Comparison of ENCODE assay signal across 9 cellular contexts in genomic region chrX:154436290-154436596, GRCh38. TPM values are rescaled to one million over a fixed set of nuclear protein-coding genes. Genes with fewer than 3 reads are reported as not detected.
DNase-seq lines count a peak whose midpoint lies in the region; ATAC-seq lines count a peak whose summit lies in the region.
"Had no signal": no experiment of that assay in that cellular context is flagged by ENCODE, and none has a peak within 500 bp of the region (broad histone marks: within the 10 kb centered on the region; RNA-seq: fewer than 3 reads in every experiment).

No MANE protein-coding gene starts in this region.

- H3K4me1 Mint-ChIP-seq in activated CD4-positive, alpha-beta T cell treated with anti-CD3 and anti-CD28 coated beads, Interleukin-2, amount 10 ng/mL, durations not matched to agents 7 days and 5 days = peaks cover 20% of the 10 kb centered on the region
- H3K4me1 Mint-ChIP-seq in activated CD8-positive, alpha-beta T cell treated with anti-CD3 and anti-CD28 coated beads, Interleukin-2, amount 10 ng/mL, durations not matched to agents 7 days and 5 days (ENCODE audit: low read depth) = peaks cover 15% of the 10 kb centered on the region

- intact Hi-C loops in sciatic nerve (cut with DNase I) = no loop called here

- H3K9me3 Mint-ChIP-seq in activated CD4-positive, alpha-beta T cell treated with anti-CD3 and anti-CD28 coated beads, Interleukin-2, amount 10 ng/mL, durations not matched to agents 7 days and 5 days = no peaks in the 10 kb centered on the region
- no peaks in the 10 kb centered on the region for H3K9me3 Mint-ChIP-seq in activated CD8-positive, alpha-beta T cell treated with anti-CD3 and anti-CD28 coated beads, Interleukin-2, amount 10 ng/mL, durations not matched to agents 7 days and 5 days (ENCODE audit: insufficient read depth)

- DNase-seq in activated CD4-positive, alpha-beta T cell treated with anti-CD3 and anti-CD28 coated beads, Interleukin-2, amount 10 ng/mL, durations not matched to agents 7 days and 5 days = no peak
- no peak for DNase-seq in activated CD4-positive, alpha-beta T cell treated with anti-CD3 and anti-CD28 coated beads for 1 hour
- DNase-seq in activated CD8-positive, alpha-beta T cell treated with anti-CD3 and anti-CD28 coated beads, Interleukin-2, amount 10 ng/mL, durations not matched to agents 7 days and 5 days = no peak
- DNase-seq in substantia nigra (lab: John Stamatoyannopoulos, UW) = no peak
- no peak for DNase-seq in DMS 273 treated with DMSO at 0.1 percent for 48 hours (lab: John Stamatoyannopoulos, UW)
- no peak for DNase-seq in sciatic nerve (ENCODE audit: low spot score)

- peaks cover 18% of the 10 kb centered on the region for H3K36me3 Mint-ChIP-seq in activated CD4-positive, alpha-beta T cell treated with anti-CD3 and anti-CD28 coated beads, Interleukin-2, amount 10 ng/mL, durations not matched to agents 7 days and 5 days (ENCODE audit: low read depth)
- H3K36me3 Mint-ChIP-seq in activated CD8-positive, alpha-beta T cell treated with anti-CD3 and anti-CD28 coated beads, Interleukin-2, amount 10 ng/mL, durations not matched to agents 7 days and 5 days (ENCODE audit: low read depth) = peaks cover 34% of the 10 kb centered on the region

- POLR2A ChIA-PET in activated CD4-positive, alpha-beta T cell treated with anti-CD3 and anti-CD28 coated beads, Interleukin-2, amount 10 ng/mL, durations not matched to agents 7 days and 5 days (lab: Charles Lee) = no interaction called here
- POLR2A ChIA-PET in activated CD8-positive, alpha-beta T cell treated with anti-CD3 and anti-CD28 coated beads, Interleukin-2, amount 10 ng/mL, durations not matched to agents 7 days and 5 days (lab: Charles Lee) = no interaction called here

- H3K4me3 ChIP-seq in iPS-11a (ENCODE audit: low read depth, low read length) = peak overlapping the region; percentile 35

- peak overlapping the region; percentile 87 for H3K27ac Mint-ChIP-seq in activated CD4-positive, alpha-beta T cell treated with anti-CD3 and anti-CD28 coated beads, Interleukin-2, amount 10 ng/mL, durations not matched to agents 7 days and 5 days
- H3K27ac Mint-ChIP-seq in activated CD8-positive, alpha-beta T cell treated with anti-CD3 and anti-CD28 coated beads, Interleukin-2, amount 10 ng/mL, durations not matched to agents 7 days and 5 days = peak overlapping the region; percentile 88

- no peak for ATAC-seq in activated CD8-positive, alpha-beta T cell treated with anti-CD3 and anti-CD28 coated beads, Interleukin-2, amount 10 ng/mL, durations not matched to agents 7 days and 5 days
- ATAC-seq in GM19452 (IDR thresholded peaks at IDR 0.05; ENCODE audit: unreplicated experiment) (no peak), sciatic nerve (no peak)

- H3K4me3 Mint-ChIP-seq in activated CD4-positive, alpha-beta T cell treated with anti-CD3 and anti-CD28 coated beads, Interleukin-2, amount 10 ng/mL, durations not matched to agents 7 days and 5 days = peak overlapping the region; percentile 75
- peak overlapping the region; percentile 74 for H3K4me3 Mint-ChIP-seq in activated CD8-positive, alpha-beta T cell treated with anti-CD3 and anti-CD28 coated beads, Interleukin-2, amount 10 ng/mL, durations not matched to agents 7 days and 5 days

- CTCF ChIA-PET in activated CD4-positive, alpha-beta T cell treated with anti-CD3 and anti-CD28 coated beads, Interleukin-2, amount 10 ng/mL, durations not matched to agents 7 days and 5 days (lab: Charles Lee) = no interaction called here
- CTCF ChIA-PET in activated CD8-positive, alpha-beta T cell treated with anti-CD3 and anti-CD28 coated beads, Interleukin-2, amount 10 ng/mL, durations not matched to agents 7 days and 5 days (lab: Charles Lee) = no interaction called here

- peak overlapping the region; percentile 70 for H3K27ac ChIP-seq in substantia nigra (ENCODE audit: low read depth, low read length, poor library complexity, severe bottlenecking)
- H3K27ac ChIP-seq: parathyroid adenoma had no signal

- H3K27me3 Mint-ChIP-seq in activated CD4-positive, alpha-beta T cell treated with anti-CD3 and anti-CD28 coated beads, Interleukin-2, amount 10 ng/mL, durations not matched to agents 7 days and 5 days = no peaks in the 10 kb centered on the region
- no peaks in the 10 kb centered on the region for H3K27me3 Mint-ChIP-seq in activated CD8-positive, alpha-beta T cell treated with anti-CD3 and anti-CD28 coated beads, Interleukin-2, amount 10 ng/mL, durations not matched to agents 7 days and 5 days (ENCODE audit: low read depth)

RNA-seq across cellular contexts. Expression of gene GDI1, which starts 0.7 kb away (rescaled TPM):
- 100 to 1,000 TPM; 118 to 123 TPM for total RNA-seq in activated CD4-positive, alpha-beta T cell treated with anti-CD3 and anti-CD28 coated beads, Interleukin-2, amount 10 ng/mL, durations not matched to agents 7 days and 5 days
- total RNA-seq in activated CD8-positive, alpha-beta T cell treated with anti-CD3 and anti-CD28 coated beads, Interleukin-2, amount 10 ng/mL, durations not matched to agents 7 days and 5 days = 10 to 100 TPM; 92.7 to 95.5 TPM
- total RNA-seq in sciatic nerve = 177 TPM

RNA-seq across cellular contexts. Expression of gene FAM50A, which starts 7.7 kb away (rescaled TPM):
- total RNA-seq in activated CD4-positive, alpha-beta T cell treated with anti-CD3 and anti-CD28 coated beads, Interleukin-2, amount 10 ng/mL, durations not matched to agents 7 days and 5 days = 10 to 100 TPM; 54.3 to 66.9 TPM
- 10 to 100 TPM; 62.7 to 63.5 TPM for total RNA-seq in activated CD8-positive, alpha-beta T cell treated with anti-CD3 and anti-CD28 coated beads, Interleukin-2, amount 10 ng/mL, durations not matched to agents 7 days and 5 days
- total RNA-seq in sciatic nerve = 51.1 TPM

RNA-seq across cellular contexts. Expression of gene ATP6AP1, which starts 7.8 kb away (rescaled TPM):
- 10 to 100 TPM; 46.1 to 46.9 TPM for total RNA-seq in activated CD4-positive, alpha-beta T cell treated with anti-CD3 and anti-CD28 coated beads, Interleukin-2, amount 10 ng/mL, durations not matched to agents 7 days and 5 days
- total RNA-seq in activated CD8-positive, alpha-beta T cell treated with anti-CD3 and anti-CD28 coated beads, Interleukin-2, amount 10 ng/mL, durations not matched to agents 7 days and 5 days = 10 to 100 TPM; 41.5 to 43.5 TPM
- total RNA-seq in sciatic nerve = 59.1 TPM

RNA-seq across cellular contexts. Expression of gene PLXNA3, which starts 21.8 kb away (rescaled TPM):
- 10 to 100 TPM; 26.2 to 28.3 TPM for total RNA-seq in activated CD4-positive, alpha-beta T cell treated with anti-CD3 and anti-CD28 coated beads, Interleukin-2, amount 10 ng/mL, durations not matched to agents 7 days and 5 days
- total RNA-seq in activated CD8-positive, alpha-beta T cell treated with anti-CD3 and anti-CD28 coated beads, Interleukin-2, amount 10 ng/mL, durations not matched to agents 7 days and 5 days = 10 to 100 TPM; 48.9 to 53.6 TPM
- total RNA-seq in sciatic nerve = 73.0 TPM

RNA-seq across cellular contexts. Expression of gene TAFAZZIN, which starts 24.9 kb away (rescaled TPM):
- 100 to 1,000 TPM in 1 of 2 experiments, 10 to 100 TPM in 1; 86.6 to 104 TPM for total RNA-seq in activated CD4-positive, alpha-beta T cell treated with anti-CD3 and anti-CD28 coated beads, Interleukin-2, amount 10 ng/mL, durations not matched to agents 7 days and 5 days
- 10 to 100 TPM; 76.5 to 77.4 TPM for total RNA-seq in activated CD8-positive, alpha-beta T cell treated with anti-CD3 and anti-CD28 coated beads, Interleukin-2, amount 10 ng/mL, durations not matched to agents 7 days and 5 days
- 56.7 TPM for total RNA-seq in sciatic nerve
